ENCODE assay signal across 2 cellular contexts in genomic region chr14:55929136-55929535, GRCh38.
TF ChIP-seq lines count a peak whose summit lies in the region.

No MANE protein-coding gene starts in this region.

TF ChIP-seq in GM23338, 12 proteins besides CTCF, POLR2A, EP300 and RAD21:
- TF ChIP-seq ETS1 (IDR thresholded peaks at IDR 0.05) (peak; percentile 75; the same call in 1 of the 2 replicates), REST (IDR thresholded peaks at IDR 0.05; ENCODE audit: unreplicated experiment) (no peak), CREB1 (CRISPR knock-in tag; IDR thresholded peaks at IDR 0.05; ENCODE audit: low read depth) (no peak), POLR2AphosphoS5 (IDR thresholded peaks at IDR 0.05; ENCODE audit: low read depth) (no peak), JUNB (IDR thresholded peaks at IDR 0.05; ENCODE audit: unreplicated experiment) (no peak), EZH2phosphoT487 (IDR thresholded peaks at IDR 0.05; ENCODE audit: unreplicated experiment) (no peak), STAT1 (IDR thresholded peaks at IDR 0.05; ENCODE audit: unreplicated experiment) (no peak)
TF ChIP-seq in GM23338: peak in this region for 1.

TF ChIP-seq in HCT116, 20 proteins besides CTCF, POLR2A, EP300 and RAD21 (continued from another document):
- no peak for TF ChIP-seq ATF3 (IDR thresholded peaks at IDR 0.05)
- no peak for TF ChIP-seq EGR1 (IDR thresholded peaks at IDR 0.05; ENCODE audit: low read depth)
- no peak for TF ChIP-seq SIN3A (IDR thresholded peaks at IDR 0.05; ENCODE audit: low read depth)
- TF ChIP-seq ZFX (IDR thresholded peaks at IDR 0.05), result no peak
- no peak for TF ChIP-seq SRF (IDR thresholded peaks at IDR 0.05; ENCODE audit: low read depth)
- no peak for TF ChIP-seq JUND (IDR thresholded peaks at IDR 0.05)
- no peak for TF ChIP-seq REST (IDR thresholded peaks at IDR 0.05; ENCODE audit: low read depth)
- TF ChIP-seq SP1 (IDR thresholded peaks at IDR 0.05; ENCODE audit: low read depth), result 0 out of 2 replicates have a peak, but pooled peaks have one; percentile 15
